Comparison of ENCODE assay signal across 20 cellular contexts in the genomic region with DNA sequence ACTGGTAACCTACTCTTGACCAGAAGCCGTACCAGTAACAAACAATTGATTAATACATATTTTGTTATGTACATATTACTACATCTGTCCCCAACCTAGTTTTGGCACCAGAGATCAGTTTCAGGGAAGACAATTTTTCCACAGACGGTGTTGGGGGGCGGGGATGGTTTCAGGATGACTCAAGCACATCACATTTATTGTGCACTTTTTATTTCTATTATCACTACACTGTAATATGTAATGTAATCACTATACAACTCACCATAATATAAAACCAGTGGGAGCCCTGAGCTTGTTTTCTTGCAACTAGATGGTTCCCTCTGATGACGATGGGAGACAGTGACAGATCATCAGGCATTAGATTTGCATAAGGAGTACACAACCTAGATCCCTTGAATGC.
A peak's percentile ranks its signal among the peaks of the same experiment; 100 is the strongest.
DNase-seq lines count a peak whose midpoint lies in the region; ATAC-seq lines count a peak whose summit lies in the region.
"Had no signal": no experiment of that assay in that cellular context is flagged by ENCODE, and none has a peak within 500 bp of the region (broad histone marks: within the 10 kb centered on the region; RNA-seq: fewer than 3 reads in every experiment).

No MANE protein-coding gene starts in this region.

- H3K36me3 Mint-ChIP-seq in activated naive CD8-positive, alpha-beta T cell treated with anti-CD3 and anti-CD28 coated beads, Interleukin-2, amount 50 U/mL, for 24 hours (ENCODE audit: low read depth): peaks cover 81% of the 10 kb centered on the region

- peaks cover 78% of the 10 kb centered on the region for H3K4me1 Mint-ChIP-seq in activated naive CD8-positive, alpha-beta T cell treated with anti-CD3 and anti-CD28 coated beads, Interleukin-2, amount 50 U/mL, for 24 hours
- H3K4me1 Mint-ChIP-seq in stimulated activated naive CD8-positive, alpha-beta T cell treated with anti-CD3 and anti-CD28 coated beads, Interleukin-15, amount 100 ng/mL, for 72 hours: peaks cover 93% of the 10 kb centered on the region
- H3K4me1 Mint-ChIP-seq: B cell, memory B cell had no signal

- peak overlapping the region; percentile 70 for H3K27ac Mint-ChIP-seq in activated naive CD8-positive, alpha-beta T cell treated with anti-CD3 and anti-CD28 coated beads, Interleukin-2, amount 50 U/mL, for 24 hours
- peak overlapping the region in 1 of 2 donors; percentile 81 for H3K27ac Mint-ChIP-seq in stimulated activated naive CD8-positive, alpha-beta T cell treated with anti-CD3 and anti-CD28 coated beads, Interleukin-15, amount 100 ng/mL, for 72 hours
- H3K27ac Mint-ChIP-seq: B cell; dendritic cell treated with granulocyte-macrophage colony-stimulating factor and Interleukin-4, amounts not matched to agents 40 ng/mL and 50 ng/mL, for 4 days; memory B cell had no signal

- peak overlapping the region; percentile 25 for H3K4me3 Mint-ChIP-seq in activated naive CD8-positive, alpha-beta T cell treated with anti-CD3 and anti-CD28 coated beads, Interleukin-2, amount 50 U/mL, for 24 hours
- peak overlapping the region; percentile 44 to 65 for H3K4me3 Mint-ChIP-seq in stimulated activated naive CD8-positive, alpha-beta T cell treated with anti-CD3 and anti-CD28 coated beads, Interleukin-15, amount 100 ng/mL, for 72 hours
- H3K4me3 Mint-ChIP-seq: B cell; dendritic cell treated with granulocyte-macrophage colony-stimulating factor and Interleukin-4, amounts not matched to agents 40 ng/mL and 50 ng/mL, for 4 days; memory B cell had no signal

- ATAC-seq in activated naive CD8-positive, alpha-beta T cell treated with anti-CD3 and anti-CD28 coated beads, Interleukin-2, amount 50 U/mL, for 24 hours: no peak
- ATAC-seq in stimulated activated naive CD8-positive, alpha-beta T cell treated with anti-CD3 and anti-CD28 coated beads, Interleukin-15, amount 100 ng/mL, for 72 hours: peak; percentile 28
- ATAC-seq: GM12878, left lobe of liver, Panc1, pancreas had no signal

- no peaks in the 10 kb centered on the region for H3K9me3 Mint-ChIP-seq in activated naive CD8-positive, alpha-beta T cell treated with anti-CD3 and anti-CD28 coated beads, Interleukin-2, amount 50 U/mL, for 24 hours
- H3K9me3 Mint-ChIP-seq in stimulated activated naive CD8-positive, alpha-beta T cell treated with anti-CD3 and anti-CD28 coated beads, Interleukin-15, amount 100 ng/mL, for 72 hours: peaks cover 8 to 12% of the 10 kb centered on the region in 2 donors
- H3K9me3 Mint-ChIP-seq: dendritic cell treated with granulocyte-macrophage colony-stimulating factor and Interleukin-4, amounts not matched to agents 40 ng/mL and 50 ng/mL, for 4 days; memory B cell had no signal

- peak; percentile 72 for DNase-seq in activated CD8-positive, alpha-beta memory T cell treated with anti-CD3 and anti-CD28 coated beads for 24 hours
- no peak for DNase-seq in activated CD8-positive, alpha-beta memory T cell treated with anti-CD3 and anti-CD28 coated beads, Interleukin-2, amount 50 U/mL, for 4 hours
- peak; percentile 64 for DNase-seq in stimulated activated CD4-positive, alpha-beta T cell treated with anti-CD3 and anti-CD28 coated beads, Interleukin-15, amount 100 ng/mL, for 24 hours
- no peak for DNase-seq in stimulated activated CD4-positive, alpha-beta T cell treated with anti-CD3 and anti-CD28 coated beads, Interleukin-1b, Interleukin-23, amount 100 ng/mL, for 48 hours
- no peak for DNase-seq in activated naive CD8-positive, alpha-beta T cell treated with anti-CD3 and anti-CD28 coated beads, Interleukin-2, amount 50 U/mL, for 24 hours
- DNase-seq in stimulated activated naive CD8-positive, alpha-beta T cell treated with anti-CD3 and anti-CD28 coated beads, Interleukin-15, amount 100 ng/mL, for 72 hours: no peak
- no peak for DNase-seq in SHP77 (lab: John Stamatoyannopoulos, UW)
- DNase-seq in NCI-H1436 (lab: John Stamatoyannopoulos, UW): no peak
- DNase-seq: caudate nucleus, erythroblast, IMR-90, NCI-H2107, pancreas, SHP77 treated with DMSO at 0.1 percent for 48 hours had no signal

- no peaks in the 10 kb centered on the region for H3K27me3 Mint-ChIP-seq in activated naive CD8-positive, alpha-beta T cell treated with anti-CD3 and anti-CD28 coated beads, Interleukin-2, amount 50 U/mL, for 24 hours
- no peaks in the 10 kb centered on the region for H3K27me3 Mint-ChIP-seq in stimulated activated naive CD8-positive, alpha-beta T cell treated with anti-CD3 and anti-CD28 coated beads, Interleukin-15, amount 100 ng/mL, for 72 hours
- H3K27me3 Mint-ChIP-seq: B cell; dendritic cell treated with granulocyte-macrophage colony-stimulating factor and Interleukin-4, amounts not matched to agents 40 ng/mL and 50 ng/mL, for 4 days; memory B cell had no signal

Comparison
In these comparisons a context has a peak if more than half of its experiments do, and no peak if none do; other contexts are left out.
1. DNase-seq: peak in activated CD8-positive, alpha-beta memory T cell treated with anti-CD3 and anti-CD28 coated beads for 24 hours (single experiment) and stimulated activated CD4-positive, alpha-beta T cell treated with anti-CD3 and anti-CD28 coated beads, Interleukin-15, amount 100 ng/mL, for 24 hours (single experiment); none in activated CD8-positive, alpha-beta memory T cell treated with anti-CD3 and anti-CD28 coated beads, Interleukin-2, amount 50 U/mL, for 4 hours (single experiment), stimulated activated CD4-positive, alpha-beta T cell treated with anti-CD3 and anti-CD28 coated beads, Interleukin-1b, Interleukin-23, amount 100 ng/mL, for 48 hours (single experiment), activated naive CD8-positive, alpha-beta T cell treated with anti-CD3 and anti-CD28 coated beads, Interleukin-2, amount 50 U/mL, for 24 hours (single experiment), stimulated activated naive CD8-positive, alpha-beta T cell treated with anti-CD3 and anti-CD28 coated beads, Interleukin-15, amount 100 ng/mL, for 72 hours (0 of 2), SHP77 (0 of 2) and NCI-H1436 (single experiment).